ENCODE assay signal across 15 cellular contexts in the genomic region with DNA sequence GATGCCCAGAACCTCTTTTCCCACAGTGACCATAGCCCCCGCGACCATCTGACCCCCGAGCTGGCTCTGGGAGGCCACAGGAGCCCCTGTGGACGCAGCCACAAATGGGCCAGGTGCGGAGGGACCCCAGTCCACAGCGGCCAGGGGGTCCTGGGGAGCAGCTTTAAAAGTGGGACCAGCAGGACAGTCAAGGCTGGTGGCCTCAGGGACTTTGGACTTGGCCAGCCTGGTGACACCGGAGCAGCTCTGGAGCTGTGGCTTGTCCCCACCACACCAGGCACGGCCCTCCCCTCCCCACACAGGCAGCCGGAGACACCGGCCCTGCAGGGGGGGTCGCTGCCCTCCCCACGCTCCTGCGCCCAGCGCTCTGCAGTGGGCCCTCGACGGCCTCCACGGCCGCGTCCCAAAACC. TPM values are rescaled to one million over a fixed set of nuclear protein-coding genes. Genes with fewer than 3 reads are reported as not detected.
DNase-seq lines count a peak whose midpoint lies in the region; ATAC-seq and TF ChIP-seq lines count a peak whose summit lies in the region.
"Had no signal": no experiment of that assay in that cellular context is flagged by ENCODE, and none has a peak within 500 bp of the region (broad histone marks: within the 10 kb centered on the region; RNA-seq: fewer than 3 reads in every experiment).

No MANE protein-coding gene starts in this region.

- H3K36me3 ChIP-seq in IMR-90 (ENCODE audit: control insufficient read depth, insufficient read depth, low read length) (peaks cover 26% of the 10 kb centered on the region), RWPE2 (ENCODE audit: low read depth) (peaks cover 31% of the 10 kb centered on the region), esophagus squamous epithelium (peaks cover 24 to 44% (median 25%) of the 10 kb centered on the region in 3 donors)
- H3K36me3 ChIP-seq: BE2C had no signal

- H2BK20ac ChIP-seq in IMR-90 (ENCODE audit: low read depth, low read length): no peak overlapping the region

- H3K56ac ChIP-seq in IMR-90 (ENCODE audit: extremely low read depth, insufficient read depth, low read length): no peak overlapping the region

- H3K4me3 ChIP-seq in IMR-90 (ENCODE audit: insufficient read depth, low read depth, low read length) (no peak overlapping the region), RWPE2 (ENCODE audit: severe bottlenecking) (no peak overlapping the region), esophagus squamous epithelium (no peak overlapping the region)
- H3K4me3 ChIP-seq: A549, GM23248 had no signal

- CTCF ChIA-PET in IMR-90 (lab: Yijun Ruan, JAX): no interaction called here

- intact Hi-C loops in IMR-90 (cut with micrococcal nuclease) (no loop called here), esophagus squamous epithelium (cut with DNase I) (no loop called here)

- in situ Hi-C loops in IMR-90 (cut with MboI; ENCODE audit: low sequenced_read_pairs): no loop called here

- WGBS in IMR-90 (ENCODE audit: extremely low coverage in 2 of 2, insufficient read length in 1 of 2), 2 experiments: 94% methylated on average over 5 of the region's 19 CpGs; no CpG with 5 or more reads in 1 of the 2 experiments
- no CpG with 5 or more reads among the region's 19 CpGs for WGBS in esophagus squamous epithelium, 2 donors

- no peaks in the 10 kb centered on the region for H3K9me3 Mint-ChIP-seq in nephron progenitor cell
- H3K9me3 Mint-ChIP-seq in stimulated activated naive B cell treated with anti-CD40 and anti-IgM and Interleukin-4, amounts not matched to agents 10 μg/mL and 1 μg/mL and 100 μg/mL, for 72 hours: peaks cover 0 to 1% of the 10 kb centered on the region in 2 donors
- H3K9me3 Mint-ChIP-seq: CD4-positive, alpha-beta memory T cell had no signal

- H3K27me3 ChIP-seq in IMR-90 (ENCODE audit: control insufficient read depth, insufficient read depth, low read length): no peaks in the 10 kb centered on the region
- H3K27me3 ChIP-seq in RWPE2 (ENCODE audit: insufficient read depth, poor library complexity, severe bottlenecking): no peaks in the 10 kb centered on the region
- H3K27me3 ChIP-seq in esophagus squamous epithelium: peaks cover 0 to 21% (median 0%) of the 10 kb centered on the region in 4 donors
- H3K27me3 ChIP-seq: BE2C had no signal

- POLR2A ChIA-PET in IMR-90 (lab: Charles Lee; ENCODE audit: unreplicated experiment): no interaction called here

- H2AK5ac ChIP-seq in IMR-90 (ENCODE audit: low read depth, low read length): no peak overlapping the region

- peak overlapping the region; percentile 82 for H2AK9ac ChIP-seq in IMR-90 (replicated peaks; ENCODE audit: low read depth, low read length, poor library complexity)

- H4K20me1 ChIP-seq in IMR-90 (ENCODE audit: insufficient read depth, low read length): no peaks in the 10 kb centered on the region; the same call in 1 of the 2 replicates

- dilution Hi-C loops in IMR-90 (cut with HindIII; ENCODE audit: low sequenced_read_pairs, unreplicated experiment): no loop called here

- no peak overlapping the region for H4K91ac ChIP-seq in IMR-90 (ENCODE audit: insufficient read depth, low read depth, low read length)

- no peak overlapping the region for H3K4me3 Mint-ChIP-seq in nephron progenitor cell
- no peak overlapping the region for H3K4me3 Mint-ChIP-seq in stimulated activated naive B cell treated with anti-CD40 and anti-IgM and Interleukin-4, amounts not matched to agents 10 μg/mL and 1 μg/mL and 100 μg/mL, for 72 hours

- no peak overlapping the region for H2BK5ac ChIP-seq in IMR-90 (ENCODE audit: low read depth, low read length, poor library complexity, severe bottlenecking)

- H2BK120ac ChIP-seq in IMR-90 (ENCODE audit: low read depth, low read length): no peak overlapping the region

- no TSS peak for BruUV-seq in IMR-90 (replicated peaks; lab: Mats Ljungman, UMichigan)

- H2AFZ ChIP-seq in IMR-90 (replicated peaks; ENCODE audit: low read length, poor library complexity): no peak overlapping the region
- H2AFZ ChIP-seq: GM23248 had no signal

- H3K18ac ChIP-seq in IMR-90 (ENCODE audit: low read depth, low read length): no peak overlapping the region

- no peak overlapping the region for H3K27ac ChIP-seq in IMR-90 (ENCODE audit: insufficient read depth, low read length)
- no peak overlapping the region for H3K27ac ChIP-seq in RWPE2 (ENCODE audit: poor library complexity, severe bottlenecking)
- H3K27ac ChIP-seq in esophagus squamous epithelium: no peak overlapping the region
- H3K27ac ChIP-seq: A549, C4-2B, GM23248 had no signal

- no peak for TF ChIP-seq POLR2A in IMR-90 (IDR thresholded peaks at IDR 0.05; ENCODE audit: low read depth, low read length)
- no peak for TF ChIP-seq POLR2A in esophagus squamous epithelium (IDR thresholded peaks at IDR 0.05)

- TF ChIP-seq RAD21 in IMR-90 (IDR thresholded peaks at IDR 0.05; ENCODE audit: low read length): no peak

- H3K14ac ChIP-seq in IMR-90 (replicated peaks; ENCODE audit: low read depth, low read length): no peak overlapping the region

- H4K8ac ChIP-seq in IMR-90 (ENCODE audit: low read depth in 2 of 2, low read length in 2 of 2): no peak overlapping the region

- H3K79me1 ChIP-seq in IMR-90 (ENCODE audit: low read depth in 1 of 2, low read length in 2 of 2): no peaks in the 10 kb centered on the region

- no peak overlapping the region for H3K4ac ChIP-seq in IMR-90 (ENCODE audit: low read depth, low read length)

- H2BK15ac ChIP-seq in IMR-90 (ENCODE audit: low read depth, low read length): no peak overlapping the region

- DNase-seq in IMR-90 (no peak), RWPE2 (ENCODE audit: low spot score) (peak; percentile 83), nephron progenitor cell (no peak), SKM-1 (lab: John Stamatoyannopoulos, UW; ENCODE audit: unreplicated experiment) (no peak), esophagus squamous epithelium (lab: John Stamatoyannopoulos, UW) (no peak)
- DNase-seq in stimulated activated naive B cell treated with anti-CD40 and anti-IgM and Interleukin-4, amounts not matched to agents 10 μg/mL and 1 μg/mL and 100 μg/mL, for 72 hours: no peak
- DNase-seq: BE2C; Caco-2; CD4-positive, alpha-beta memory T cell; DND-41; GDM1; GM23248 had no signal

- no peak overlapping the region for H3K4me2 ChIP-seq in IMR-90 (ENCODE audit: low read depth, low read length)
- H3K4me2 ChIP-seq: A549 had no signal

- ATAC-seq in IMR-90 (ENCODE audit: low read depth): no peak
- no peak for ATAC-seq in RWPE2 (ENCODE audit: low read depth)
- ATAC-seq in stimulated activated naive B cell treated with anti-CD40 and anti-IgM and Interleukin-4, amounts not matched to agents 10 μg/mL and 1 μg/mL and 100 μg/mL, for 72 hours (replicated peaks): no peak
- ATAC-seq: A549 had no signal

- no peak overlapping the region for H3K23ac ChIP-seq in IMR-90 (ENCODE audit: low read depth, low read length)

- H3K27me3 Mint-ChIP-seq in nephron progenitor cell (ENCODE audit: low read depth, poor library complexity): peaks cover 10% of the 10 kb centered on the region
- no peaks in the 10 kb centered on the region for H3K27me3 Mint-ChIP-seq in stimulated activated naive B cell treated with anti-CD40 and anti-IgM and Interleukin-4, amounts not matched to agents 10 μg/mL and 1 μg/mL and 100 μg/mL, for 72 hours

- H3K4me1 Mint-ChIP-seq in nephron progenitor cell: peaks cover 10% of the 10 kb centered on the region
- peaks cover 21 to 37% of the 10 kb centered on the region in 2 donors for H3K4me1 Mint-ChIP-seq in stimulated activated naive B cell treated with anti-CD40 and anti-IgM and Interleukin-4, amounts not matched to agents 10 μg/mL and 1 μg/mL and 100 μg/mL, for 72 hours

- peaks cover 5% of the 10 kb centered on the region for H3K36me3 Mint-ChIP-seq in nephron progenitor cell (ENCODE audit: low read depth)
- H3K36me3 Mint-ChIP-seq in stimulated activated naive B cell treated with anti-CD40 and anti-IgM and Interleukin-4, amounts not matched to agents 10 μg/mL and 1 μg/mL and 100 μg/mL, for 72 hours: peaks cover 24 to 30% of the 10 kb centered on the region in 2 donors

- H3K9me1 ChIP-seq in IMR-90 (ENCODE audit: insufficient read depth, low read length): no peaks in the 10 kb centered on the region

- peak overlapping the region; percentile 54 for H3K27ac Mint-ChIP-seq in nephron progenitor cell
- no peak overlapping the region for H3K27ac Mint-ChIP-seq in stimulated activated naive B cell treated with anti-CD40 and anti-IgM and Interleukin-4, amounts not matched to agents 10 μg/mL and 1 μg/mL and 100 μg/mL, for 72 hours

- no peak overlapping the region for H4K5ac ChIP-seq in IMR-90 (ENCODE audit: low read depth, low read length)

- TF ChIP-seq CTCF in IMR-90 (conservative IDR thresholded peaks at IDR 0.05; ENCODE audit: low read depth, low read length) (no peak), RWPE2 (IDR thresholded peaks at IDR 0.05; ENCODE audit: poor library complexity, severe bottlenecking) (no peak), nephron progenitor cell (IDR thresholded peaks at IDR 0.05) (no peak), esophagus squamous epithelium (IDR thresholded peaks at IDR 0.05) (no peak)

- no peaks in the 10 kb centered on the region for H3K9me3 ChIP-seq in IMR-90 (ENCODE audit: control insufficient read depth, insufficient read depth, low read length)
- H3K9me3 ChIP-seq in RWPE2 (ENCODE audit: severe bottlenecking): no peaks in the 10 kb centered on the region
- no peaks in the 10 kb centered on the region for H3K9me3 ChIP-seq in esophagus squamous epithelium
- H3K9me3 ChIP-seq: A549, BE2C had no signal

- no peak overlapping the region for H3K9ac ChIP-seq in IMR-90 (ENCODE audit: low read depth, low read length)
- H3K9ac ChIP-seq: GM23248 had no signal

- H3K4me1 ChIP-seq in IMR-90 (ENCODE audit: control insufficient read depth, insufficient read depth, low read length) (peaks cover 5% of the 10 kb centered on the region; the same call in 1 of the 2 replicates), RWPE2 (ENCODE audit: insufficient read depth, poor library complexity, severe bottlenecking) (peaks cover 7% of the 10 kb centered on the region), esophagus squamous epithelium (peaks cover 10 to 22% (median 18%) of the 10 kb centered on the region in 3 donors)
- H3K4me1 ChIP-seq: Caco-2 had no signal

RNA-seq across cellular contexts. Expression of a gene that starts 3.5 kb away (rescaled TPM):
- 0.28 and 0.36 TPM in 2 replicates for total RNA-seq in IMR-90 (2012; rRNA removed)
- polyA plus RNA-seq in IMR-90 (2012; rRNA removed): 1.0 and 1.6 TPM in 2 replicates
- polyA plus RNA-seq in IMR-90 (2012; cell fraction: cytosol; rRNA removed): 0.57 and 1.9 TPM in 2 replicates
- 3.1 and 7.9 TPM in 2 replicates for polyA plus RNA-seq in IMR-90 (2012; cell fraction: nucleus; rRNA removed; ENCODE audit: low replicate concordance)
- under 1 TPM in 1 of 4 donors, not detected in 3; under 0.01 TPM for total RNA-seq in esophagus squamous epithelium
- total RNA-seq: Caco-2 had no signal

RNA-seq across cellular contexts. Expression of a gene that starts 9.9 kb away (rescaled TPM):
- total RNA-seq in IMR-90 (2012; rRNA removed) (not detected in 2 replicates), esophagus squamous epithelium (not detected)
- polyA plus RNA-seq in IMR-90 (2012; rRNA removed): not detected in 2 replicates
- not detected in 2 replicates for polyA plus RNA-seq in IMR-90 (2012; cell fraction: cytosol; rRNA removed)
- polyA plus RNA-seq in IMR-90 (2012; cell fraction: nucleus; rRNA removed; ENCODE audit: low replicate concordance): not detected in 2 replicates
- total RNA-seq: Caco-2; CD4-positive, alpha-beta memory T cell; GM23248 had no signal
- polyA plus RNA-seq: A549; AG04450; CD4-positive, alpha-beta memory T cell; GM23248 had no signal

RNA-seq across cellular contexts. Expression of a gene that starts 16.6 kb away (rescaled TPM):
- total RNA-seq in IMR-90 (2012; rRNA removed) (4.2 and 4.7 TPM in 2 replicates), esophagus squamous epithelium (10 to 100 TPM; 23.7 to 37.6 (median 31.2) TPM)
- 10.6 and 12.2 TPM in 2 replicates for polyA plus RNA-seq in IMR-90 (2012; rRNA removed)
- polyA plus RNA-seq in IMR-90 (2012; cell fraction: cytosol; rRNA removed): 3.2 and 6.8 TPM in 2 replicates
- 10.9 and 32.5 TPM in 2 replicates for polyA plus RNA-seq in IMR-90 (2012; cell fraction: nucleus; rRNA removed; ENCODE audit: low replicate concordance)

RNA-seq across cellular contexts. Expression of a gene that starts 20.3 kb away (rescaled TPM):
- not detected in 2 replicates for total RNA-seq in IMR-90 (2012; rRNA removed)
- 0.07 TPM in 1 of 2 replicates, not detected in the other for polyA plus RNA-seq in IMR-90 (2012; rRNA removed)
- 0.03 and 0.04 TPM in 2 replicates for polyA plus RNA-seq in IMR-90 (2012; cell fraction: cytosol; rRNA removed)
- 0.19 and 0.28 TPM in 2 replicates for polyA plus RNA-seq in IMR-90 (2012; cell fraction: nucleus; rRNA removed; ENCODE audit: low replicate concordance)
- total RNA-seq in esophagus squamous epithelium: 100 to 1,000 TPM in 1 of 4 donors, 10 to 100 TPM in 3; 40.8 to 133 (median 49.7) TPM
- total RNA-seq: CD4-positive, alpha-beta memory T cell; GM23248 had no signal
- polyA plus RNA-seq: GM23248 had no signal

RNA-seq across cellular contexts. Expression of a gene that starts 36.9 kb away (rescaled TPM):
- 12.9 and 17.2 TPM in 2 replicates for total RNA-seq in IMR-90 (2012; rRNA removed)
- 171 and 200 TPM in 2 replicates for polyA plus RNA-seq in IMR-90 (2012; rRNA removed)
- polyA plus RNA-seq in IMR-90 (2012; cell fraction: cytosol; rRNA removed): 100 and 301 TPM in 2 replicates
- 38.4 and 113 TPM in 2 replicates for polyA plus RNA-seq in IMR-90 (2012; cell fraction: nucleus; rRNA removed; ENCODE audit: low replicate concordance)
- 100 to 1,000 TPM; 142 to 613 (median 338) TPM for total RNA-seq in esophagus squamous epithelium
